8 cellular contexts compared by ENCODE assay signal in genomic region chr5:956941-957729, GRCh38. TPM values are rescaled to one million over a fixed set of nuclear protein-coding genes. Genes with fewer than 3 reads are reported as not detected.
DNase-seq lines count a peak whose midpoint lies in the region; ATAC-seq and TF ChIP-seq lines count a peak whose summit lies in the region.

No MANE protein-coding gene starts in this region.

- TF ChIP-seq CTCF in GM12865 (IDR thresholded peaks at IDR 0.05; ENCODE audit: insufficient read depth, low read depth, low read length, missing control alignments): no peak
- peak; percentile 62 for TF ChIP-seq CTCF in astrocyte of the cerebellum (IDR thresholded peaks at IDR 0.05; ENCODE audit: low read depth, low read length, missing control alignments)

- no peaks in the 10 kb centered on the region for H3K36me3 ChIP-seq in MG63

- H3K27me3 Mint-ChIP-seq in stimulated activated naive CD8-positive, alpha-beta T cell treated with anti-CD3 and anti-CD28 coated beads, Interleukin-15, Interleukin-2, amounts not matched to agents 100 ng/mL and 50 ng/mL, for 24 hours: peaks cover 36% of the 10 kb centered on the region

- no peaks in the 10 kb centered on the region for H3K36me3 Mint-ChIP-seq in stimulated activated naive CD8-positive, alpha-beta T cell treated with anti-CD3 and anti-CD28 coated beads, Interleukin-15, Interleukin-2, amounts not matched to agents 100 ng/mL and 50 ng/mL, for 24 hours (ENCODE audit: low read depth)

- peak; percentile 69 for ATAC-seq in GM21825 (IDR thresholded peaks at IDR 0.05; ENCODE audit: unreplicated experiment)

- no peaks in the 10 kb centered on the region for H3K9me3 ChIP-seq in MG63

- H3K27ac ChIP-seq in layer of hippocampus (ENCODE audit: low read depth, low read length): peak overlapping the region; percentile 57

- H3K27me3 ChIP-seq in MG63: no peaks in the 10 kb centered on the region
- H3K27me3 ChIP-seq in layer of hippocampus (ENCODE audit: control insufficient read depth, insufficient read depth, low read length): peaks cover 11% of the 10 kb centered on the region

- H3K9me3 Mint-ChIP-seq in stimulated activated naive CD8-positive, alpha-beta T cell treated with anti-CD3 and anti-CD28 coated beads, Interleukin-15, Interleukin-2, amounts not matched to agents 100 ng/mL and 50 ng/mL, for 24 hours: no peaks in the 10 kb centered on the region

- H3K27ac Mint-ChIP-seq in stimulated activated naive CD8-positive, alpha-beta T cell treated with anti-CD3 and anti-CD28 coated beads, Interleukin-15, Interleukin-2, amounts not matched to agents 100 ng/mL and 50 ng/mL, for 24 hours: peak overlapping the region; percentile 31

- peak; percentile 64 for DNase-seq in GM12865 (ENCODE audit: low read depth)
- DNase-seq in MG63: peak; percentile 96
- peak; percentile 91 for DNase-seq in astrocyte of the cerebellum (ENCODE audit: low read depth)
- no peak for DNase-seq in T-helper 9 cell
- DNase-seq in cerebellum (ENCODE audit: low spot score): no peak

- peaks cover 29% of the 10 kb centered on the region for H3K4me1 Mint-ChIP-seq in stimulated activated naive CD8-positive, alpha-beta T cell treated with anti-CD3 and anti-CD28 coated beads, Interleukin-15, Interleukin-2, amounts not matched to agents 100 ng/mL and 50 ng/mL, for 24 hours (ENCODE audit: low read depth)

- H3K4me3 ChIP-seq in GM12865 (ENCODE audit: low read depth, low read length): no peak overlapping the region
- no peak overlapping the region for H3K4me3 ChIP-seq in MG63
- no peak overlapping the region for H3K4me3 ChIP-seq in astrocyte of the cerebellum (ENCODE audit: low read depth, low read length)

- in situ Hi-C loops in astrocyte of the cerebellum (cut with HindIII; ENCODE audit: low sequenced_read_pairs): no loop called here

- H3K4me3 Mint-ChIP-seq in stimulated activated naive CD8-positive, alpha-beta T cell treated with anti-CD3 and anti-CD28 coated beads, Interleukin-15, Interleukin-2, amounts not matched to agents 100 ng/mL and 50 ng/mL, for 24 hours: peak overlapping the region; percentile 48

RNA-seq across cellular contexts. Expression of gene NKD2, which starts 51.5 kb away (rescaled TPM):
- total RNA-seq in MG63 (2014; rRNA removed; shearing (Covaris generic); ENCODE audit: low replicate concordance): 3.4 and 5.7 TPM in 2 replicates
- 8.0 TPM for total RNA-seq in cerebellum

Comparison
In these comparisons a context has a peak if more than half of its experiments do, and no peak if none do; other contexts are left out.
1. DNase-seq: peak in GM12865 (single experiment), MG63 (single experiment) and astrocyte of the cerebellum (single experiment); none in T-helper 9 cell (single experiment) and cerebellum (single experiment).